Comparison of ENCODE assay signal across 13 cellular contexts in the genomic region with DNA sequence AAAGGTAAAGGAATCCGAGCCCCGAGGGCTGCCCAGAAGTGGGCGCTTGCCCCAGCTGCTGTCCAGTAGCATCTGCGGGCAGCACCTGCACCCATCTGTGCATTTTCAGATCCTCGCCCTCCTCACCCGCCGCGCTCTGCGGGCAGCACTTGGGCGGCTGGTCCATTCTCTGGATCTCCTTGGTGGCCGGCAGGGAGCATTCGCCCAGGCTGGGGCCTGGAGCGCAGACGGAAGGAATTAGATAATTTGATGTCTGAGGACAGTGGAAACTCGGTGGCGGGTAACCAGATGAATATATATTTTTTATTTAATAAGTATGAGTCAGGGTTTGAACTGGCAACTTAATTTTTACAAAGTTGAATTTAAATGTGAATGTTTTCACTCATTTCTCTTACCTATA.
DNase-seq lines count a peak whose midpoint lies in the region; ATAC-seq, FAIRE-seq and TF ChIP-seq lines count a peak whose summit lies in the region.
"Had no signal": no experiment of that assay in that cellular context is flagged by ENCODE, and none has a peak within 500 bp of the region (broad histone marks: within the 10 kb centered on the region; RNA-seq: fewer than 3 reads in every experiment).

No MANE protein-coding gene starts in this region.

- DNase-seq in HFFc6 (no peak), astrocyte of the spinal cord (ENCODE audit: low read depth, low spot score) (peak; percentile 33), HepG2 (ENCODE audit: low spot score) (no peak), hepatic stellate cell (ENCODE audit: low spot score) (no peak), ACHN (no peak), foreskin melanocyte (no peak)
- DNase-seq: NCI-H187, SHP77, T-helper 9 cell had no signal

- ATAC-seq in HepG2 (no peak), GM21390 (IDR thresholded peaks at IDR 0.05; ENCODE audit: unreplicated experiment) (no peak)

- WGBS in HepG2 (ENCODE audit: low lambda C conversion rate), result 83% methylated on average over 16 of the region's 16 CpGs

- no peak overlapping the region for H3K4me2 ChIP-seq in HepG2 (ENCODE audit: low read depth, low read length)

- H2AFZ ChIP-seq in HepG2 (ENCODE audit: low read length), result no peak overlapping the region

- H3K27ac ChIP-seq in 22Rv1 (no peak overlapping the region), HepG2 (ENCODE audit: extremely low read length, insufficient read depth, low read length) (no peak overlapping the region)
- H3K27ac ChIP-seq: breast epithelium, tibial nerve had no signal

- no peaks in the 10 kb centered on the region for H3K79me2 ChIP-seq in HepG2 (ENCODE audit: insufficient read depth, low read length)

- BruUV-seq in HepG2 (replicated peaks; lab: Mats Ljungman, UMichigan), result no TSS peak

- H3K9ac ChIP-seq in HepG2 (ENCODE audit: insufficient read depth, low read depth, low read length), result no peak overlapping the region

- peak; percentile 72 for TF ChIP-seq CTCF in 22Rv1 (IDR thresholded peaks at IDR 0.05)
- TF ChIP-seq CTCF in HFFc6 (IDR thresholded peaks at IDR 0.05), result no peak
- peak; percentile 58 for TF ChIP-seq CTCF in astrocyte of the spinal cord (IDR thresholded peaks at IDR 0.05; ENCODE audit: low read depth, low read length)
- peak; percentile 26 for TF ChIP-seq CTCF in HepG2 (CRISPR knock-in tag; IDR thresholded peaks at IDR 0.05)

- POLR2A ChIA-PET in HepG2 (lab: Yijun Ruan, JAX), result no interaction called here

- no peak overlapping the region for H3K27ac Mint-ChIP-seq in HFFc6

- FAIRE-seq in HepG2 (lab: Jason Lieb, UNC), result no peak

- no peaks in the 10 kb centered on the region for H3K9me3 ChIP-seq in HepG2 (ENCODE audit: low read length)
- H3K9me3 ChIP-seq: breast epithelium, tibial nerve had no signal

- H3K4me3 Mint-ChIP-seq in HFFc6, result peak overlapping the region; percentile 65; the same call in 1 of the 2 replicates

- H3K36me3 Mint-ChIP-seq in HFFc6 (ENCODE audit: low read depth), result no peaks in the 10 kb centered on the region

- H3K4me3 ChIP-seq in astrocyte of the spinal cord (ENCODE audit: low read depth, low read length), result no peak overlapping the region
- H3K4me3 ChIP-seq in HepG2 (replicated peaks in 1 of 3; ENCODE audit: insufficient read depth in 1 of 3, low read depth in 2 of 3, low read length in 3 of 3), result no peak overlapping the region
- H3K4me3 ChIP-seq: breast epithelium, tibial nerve had no signal

- CTCF ChIA-PET in HepG2 (lab: Yijun Ruan, JAX; ENCODE audit: low intra/inter-chr PET ratio, low total read pairs), result no interaction called here

- TF ChIP-seq POLR2A in HepG2 (IDR thresholded peaks at IDR 0.05; ENCODE audit: insufficient read depth in 1 of 2, low read depth in 2 of 2, low read length in 2 of 2), result no peak

- H3K4me1 Mint-ChIP-seq in HFFc6 (ENCODE audit: low read depth), result peaks cover 19% of the 10 kb centered on the region

- in situ Hi-C loops in astrocyte of the spinal cord (cut with HindIII; ENCODE audit: low sequenced_read_pairs) (no loop called here), HepG2 (cut with HindIII; ENCODE audit: extremely low pct_ligation_motif_present, low pct_unique_long_range_greater_than_20kb) (no loop called here), ACHN (cut with HindIII; ENCODE audit: low pct_ligation_motif_present, low pct_unique_long_range_greater_than_20kb, low sequenced_read_pairs) (no loop called here)

- no peaks in the 10 kb centered on the region for H4K20me1 ChIP-seq in HepG2 (ENCODE audit: insufficient read depth, low read length)

- H3K9me3 Mint-ChIP-seq in HFFc6, result no peaks in the 10 kb centered on the region

- H3K36me3 ChIP-seq in HepG2 (replicated peaks in 1 of 2; ENCODE audit: control insufficient read depth in 1 of 2, insufficient read depth in 2 of 2, low read length in 2 of 2), result no peaks in the 10 kb centered on the region
- H3K36me3 ChIP-seq: breast epithelium, tibial nerve had no signal

- H3K4me1 ChIP-seq in HepG2 (ENCODE audit: insufficient read depth, low read length), result peaks cover 58% of the 10 kb centered on the region
- H3K4me1 ChIP-seq: breast epithelium had no signal

- H3K27me3 ChIP-seq in HepG2 (ENCODE audit: control insufficient read depth in 1 of 2, insufficient read depth in 2 of 2, low read length in 2 of 2), result peaks cover 0 to 5% of the 10 kb centered on the region in 2 experiments; a peak in 1 of 5 replicates
- H3K27me3 ChIP-seq: breast epithelium, tibial nerve had no signal

- peaks cover 12% of the 10 kb centered on the region for H3K27me3 Mint-ChIP-seq in HFFc6 (ENCODE audit: insufficient read depth)

- TF ChIP-seq RAD21 in HepG2 (CRISPR knock-in tag; IDR thresholded peaks at IDR 0.05), result no peak

- intact Hi-C loops in HepG2 (cut with micrococcal nuclease; ENCODE audit: unreplicated experiment), result loop anchor here (10.0 kb wide), 1 partner anchor 53 kb away; no protein-coding TSS in a partner anchor

- TF ChIP-seq EP300 in HepG2 (IDR thresholded peaks at IDR 0.05; ENCODE audit: low read depth in 2 of 2, low read length in 2 of 2) (no peak), HepG2 (CRISPR knock-in tag; IDR thresholded peaks at IDR 0.05; ENCODE audit: borderline replicate concordance) (no peak)

TF ChIP-seq in HepG2, 621 proteins besides CTCF, POLR2A, EP300 and RAD21:
- TF ChIP-seq FOXJ3 (CRISPR knock-in tag; IDR thresholded peaks at IDR 0.05; ENCODE audit: borderline replicate concordance), result no peak
- TF ChIP-seq, protein P1, sequence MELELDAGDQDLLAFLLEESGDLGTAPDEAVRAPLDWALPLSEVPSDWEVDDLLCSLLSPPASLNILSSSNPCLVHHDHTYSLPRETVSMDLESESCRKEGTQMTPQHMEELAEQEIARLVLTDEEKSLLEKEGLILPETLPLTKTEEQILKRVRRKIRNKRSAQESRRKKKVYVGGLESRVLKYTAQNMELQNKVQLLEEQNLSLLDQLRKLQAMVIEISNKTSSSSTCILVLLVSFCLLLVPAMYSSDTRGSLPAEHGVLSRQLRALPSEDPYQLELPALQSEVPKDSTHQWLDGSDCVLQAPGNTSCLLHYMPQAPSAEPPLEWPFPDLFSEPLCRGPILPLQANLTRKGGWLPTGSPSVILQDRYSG (CRISPR knock-in tag; IDR thresholded peaks at IDR 0.05), result no peak
- no peak for TF ChIP-seq SKI (IDR thresholded peaks at IDR 0.05; ENCODE audit: partially characterized antibody)
- TF ChIP-seq ZNF460 (CRISPR knock-in tag; IDR thresholded peaks at IDR 0.05; ENCODE audit: borderline replicate concordance), result no peak
- TF ChIP-seq ZNF746 (CRISPR knock-in tag; IDR thresholded peaks at IDR 0.05), result no peak
- TF ChIP-seq STAG1 (CRISPR knock-in tag; IDR thresholded peaks at IDR 0.05), result peak; percentile 15; the same call in 1 of the 2 replicates
- TF ChIP-seq HNRNPL (IDR thresholded peaks at IDR 0.05; ENCODE audit: low read depth, low read length), result 0 out of 2 replicates have a peak, but pooled peaks have one; percentile 22
- no peak for TF ChIP-seq SOX6 (IDR thresholded peaks at IDR 0.05)
- no peak for TF ChIP-seq SOX6 (CRISPR knock-in tag; IDR thresholded peaks at IDR 0.05)
- TF ChIP-seq ZNF616 (CRISPR knock-in tag; IDR thresholded peaks at IDR 0.05; ENCODE audit: low read depth), result no peak
